18 cellular contexts compared by ENCODE assay signal in the genomic region with DNA sequence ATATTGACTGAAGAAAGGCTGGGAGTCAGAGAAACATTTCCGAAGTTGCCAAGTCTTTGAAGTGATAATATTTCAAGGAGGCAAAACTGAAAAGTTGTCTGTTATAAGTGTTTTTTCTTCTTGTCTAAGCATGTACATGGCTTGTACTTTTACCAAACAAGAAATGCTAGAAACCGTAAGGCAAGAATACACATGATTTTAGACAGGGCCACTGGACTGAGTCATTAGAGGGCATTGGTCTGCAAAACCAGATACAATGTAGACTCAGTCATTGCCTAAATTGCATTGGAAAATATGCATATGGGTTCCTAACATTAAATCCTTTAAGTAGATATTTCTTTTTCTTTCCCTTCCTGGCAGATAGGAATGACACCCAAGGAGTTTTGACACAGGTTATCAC.
DNase-seq lines count a peak whose midpoint lies in the region; ATAC-seq and TF ChIP-seq lines count a peak whose summit lies in the region.
"Had no signal": no experiment of that assay in that cellular context is flagged by ENCODE, and none has a peak within 500 bp of the region (broad histone marks: within the 10 kb centered on the region; RNA-seq: fewer than 3 reads in every experiment).

No MANE protein-coding gene starts in this region.

- no peaks in the 10 kb centered on the region for H3K79me2 ChIP-seq in mammary epithelial cell (ENCODE audit: insufficient read depth, low read length)

- H3K27me3 ChIP-seq in mammary epithelial cell (ENCODE audit: insufficient read depth, low read length), result no peaks in the 10 kb centered on the region
- H3K27me3 ChIP-seq in breast epithelium, result no peaks in the 10 kb centered on the region
- no peaks in the 10 kb centered on the region for H3K27me3 ChIP-seq in foreskin keratinocyte
- H3K27me3 ChIP-seq: BLaER1 treated with 17β-estradiol and CSF1 and Interleukin-3, amounts not matched to agents 10 nM and 100 nM had no signal

- H3K36me3 ChIP-seq in mammary epithelial cell (ENCODE audit: insufficient read depth, low read length) (no peaks in the 10 kb centered on the region), breast epithelium (no peaks in the 10 kb centered on the region), mucosa of descending colon (ENCODE audit: low read depth) (no peaks in the 10 kb centered on the region)
- H3K36me3 ChIP-seq: BLaER1 treated with 17β-estradiol and CSF1 and Interleukin-3, amounts not matched to agents 10 nM and 100 nM had no signal

- TF ChIP-seq CTCF in mammary epithelial cell (conservative IDR thresholded peaks at IDR 0.05 in 1 of 2, IDR thresholded peaks at IDR 0.05 in 1 of 2; ENCODE audit: extremely low read depth in 1 of 2, insufficient read depth in 1 of 2, low read depth in 1 of 2, low read length in 2 of 2) (no peak), breast epithelium (IDR thresholded peaks at IDR 0.05) (no peak), epithelial cell of esophagus (IDR thresholded peaks at IDR 0.05; ENCODE audit: insufficient read depth, low read depth, low read length, missing control alignments) (no peak), foreskin keratinocyte (conservative IDR thresholded peaks at IDR 0.05) (no peak), mucosa of descending colon (IDR thresholded peaks at IDR 0.05) (no peak)

- H3K9ac ChIP-seq in mammary epithelial cell (ENCODE audit: insufficient read depth, low read length), result no peak overlapping the region
- H3K9ac ChIP-seq: BLaER1 treated with 17β-estradiol and CSF1 and Interleukin-3, amounts not matched to agents 10 nM and 100 nM had no signal

- CTCF ChIA-PET in mammary epithelial cell (lab: Charles Lee; ENCODE audit: low non-redundant PET), result no interaction called here

- no peak overlapping the region for H3K4me3 ChIP-seq in mammary epithelial cell (replicated peaks in 1 of 3; ENCODE audit: insufficient read depth in 1 of 3, low read depth in 2 of 3, low read length in 3 of 3)
- H3K4me3 ChIP-seq in breast epithelium, result no peak overlapping the region
- no peak overlapping the region for H3K4me3 ChIP-seq in epithelial cell of esophagus (ENCODE audit: low read length)
- no peak overlapping the region for H3K4me3 ChIP-seq in mucosa of descending colon
- H3K4me3 ChIP-seq: A549; BLaER1 treated with 17β-estradiol and CSF1 and Interleukin-3, amounts not matched to agents 10 nM and 100 nM had no signal

- no peak for TF ChIP-seq POLR2A in breast epithelium (IDR thresholded peaks at IDR 0.05)

- no peak overlapping the region for H2AFZ ChIP-seq in mammary epithelial cell (ENCODE audit: low read depth, low read length)

- H3K27ac ChIP-seq in mammary epithelial cell (ENCODE audit: insufficient read depth, low read depth, low read length) (peak overlapping the region; percentile 11), breast epithelium (no peak overlapping the region), foreskin keratinocyte (no peak overlapping the region)
- H3K27ac ChIP-seq: 22Rv1; A549; BLaER1 treated with 17β-estradiol and CSF1 and Interleukin-3, amounts not matched to agents 10 nM and 100 nM; C4-2B had no signal

- WGBS in mammary epithelial cell (ENCODE audit: low coverage, missing lambda C conversion rate), result 4% methylated on average over 2 of the region's 2 CpGs

- in situ Hi-C loops in mammary epithelial cell (cut with MboI; ENCODE audit: low sequenced_read_pairs in 2 of 2), result no loop called here

- intact Hi-C loops in mammary epithelial cell (cut with micrococcal nuclease), result no loop called here
- intact Hi-C loops in breast epithelium (cut with DNase I; ENCODE audit: low total_unique reads), result no loop called here
- intact Hi-C loops in mucosa of descending colon (cut with DNase I, micrococcal nuclease), result no loop called here

- ATAC-seq in foreskin keratinocyte (peak; percentile 60), mucosa of descending colon (no peak), GM19351 (IDR thresholded peaks at IDR 0.05; ENCODE audit: unreplicated experiment) (no peak)
- ATAC-seq: A549; CD8-positive, alpha-beta T cell had no signal

- H3K4me2 ChIP-seq in mammary epithelial cell (ENCODE audit: insufficient read depth, low read depth, low read length), result peak overlapping the region; percentile 55
- H3K4me2 ChIP-seq: A549; BLaER1 treated with 17β-estradiol and CSF1 and Interleukin-3, amounts not matched to agents 10 nM and 100 nM had no signal

- H3K4me1 ChIP-seq in mammary epithelial cell (ENCODE audit: insufficient read depth, low read length) (peaks cover 20% of the 10 kb centered on the region), breast epithelium (no peaks in the 10 kb centered on the region), foreskin keratinocyte (peaks cover 15% of the 10 kb centered on the region), mucosa of descending colon (ENCODE audit: low read depth) (no peaks in the 10 kb centered on the region)
- H3K4me1 ChIP-seq: A549, Caco-2 had no signal

- DNase-seq in mammary epithelial cell (peak; percentile 81), breast epithelium (ENCODE audit: low spot score in 2 of 2) (no peak), epithelial cell of esophagus (ENCODE audit: low read depth) (peak; percentile 74), foreskin keratinocyte (peak; percentile 57 to 74), mucosa of descending colon (no peak), NOMO-1 (lab: John Stamatoyannopoulos, UW; ENCODE audit: unreplicated experiment in 2 of 2) (no peak)
- DNase-seq: AML-193; Caco-2; Calu3; CD4-positive, alpha-beta T cell; CD8-positive, alpha-beta T cell; DMS79 treated with DMSO at 0.1 percent for 48 hours; GF-D8 had no signal

- dilution Hi-C loops in mammary epithelial cell (cut with HindIII; ENCODE audit: low sequenced_read_pairs), result no loop called here

- H4K20me1 ChIP-seq in mammary epithelial cell (ENCODE audit: insufficient read depth, low read length), result no peaks in the 10 kb centered on the region
- H4K20me1 ChIP-seq: BLaER1 treated with 17β-estradiol and CSF1 and Interleukin-3, amounts not matched to agents 10 nM and 100 nM had no signal

- H3K9me3 ChIP-seq in mammary epithelial cell (replicated peaks; ENCODE audit: insufficient read depth, low read length) (no peaks in the 10 kb centered on the region), breast epithelium (no peaks in the 10 kb centered on the region), mucosa of descending colon (no peaks in the 10 kb centered on the region)
- H3K9me3 ChIP-seq: A549; BLaER1 treated with 17β-estradiol and CSF1 and Interleukin-3, amounts not matched to agents 10 nM and 100 nM; Caco-2 had no signal

- BruUV-seq in mammary epithelial cell (replicated peaks; lab: Mats Ljungman, UMichigan), result no TSS peak

Comparison
In these comparisons a context has a peak if more than half of its experiments do, and no peak if none do; other contexts are left out.
1. DNase-seq: peak in mammary epithelial cell (single experiment), epithelial cell of esophagus (single experiment) and foreskin keratinocyte (2 of 2); none in breast epithelium (0 of 2), mucosa of descending colon (0 of 3) and NOMO-1 (0 of 2).